6 cellular contexts compared by ENCODE assay signal in the genomic region with DNA sequence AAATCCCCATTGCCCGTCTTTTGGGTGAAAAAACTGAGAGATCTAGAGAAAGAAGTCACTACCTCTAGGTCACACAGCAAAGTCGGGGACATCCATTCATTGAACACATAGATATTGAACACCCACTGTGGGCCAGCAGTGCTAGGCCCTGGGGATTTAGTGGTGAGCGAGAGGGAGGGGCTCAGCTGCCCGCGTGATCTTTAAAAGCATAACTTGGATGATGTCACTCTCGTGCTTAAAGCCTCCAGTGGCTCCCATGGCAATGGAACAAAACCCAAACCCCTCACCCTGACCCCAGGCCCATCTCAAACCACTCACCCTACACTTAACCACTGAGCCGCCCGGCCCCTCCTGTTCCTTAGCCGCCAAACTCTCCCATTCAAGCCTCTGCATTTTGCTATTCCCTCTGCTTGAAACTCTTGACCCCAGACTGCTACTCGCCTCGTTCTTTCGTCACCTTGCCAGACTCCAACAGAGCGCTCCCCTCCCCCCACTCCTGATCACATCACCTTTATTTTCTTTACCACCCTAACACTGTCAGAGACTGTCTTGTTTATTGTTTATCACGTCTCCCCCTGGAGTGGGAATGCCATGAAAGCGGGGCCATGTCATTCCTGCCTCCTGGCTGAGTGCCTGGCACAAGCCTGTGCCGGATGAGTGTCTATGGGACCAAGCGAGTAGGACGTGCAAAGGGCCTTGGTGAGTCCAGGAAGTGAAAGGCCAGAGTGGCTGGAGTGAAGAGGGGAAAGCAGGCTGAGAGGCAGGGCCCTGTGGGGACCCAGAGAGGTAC. TPM values are rescaled to one million over a fixed set of nuclear protein-coding genes. Genes with fewer than 3 reads are reported as not detected.
DNase-seq lines count a peak whose midpoint lies in the region; ATAC-seq, FAIRE-seq and TF ChIP-seq lines count a peak whose summit lies in the region.

No MANE protein-coding gene starts in this region.

- H3K27ac ChIP-seq in endodermal cell (ENCODE audit: low read depth, low read length): no peak overlapping the region
- H3K27ac ChIP-seq in small intestine (ENCODE audit: low read depth in 1 of 2, low read length in 1 of 2): peak overlapping the region in 1 of 2 donors; percentile 6

- H3K4me1 ChIP-seq in endodermal cell (ENCODE audit: control insufficient read depth, insufficient read depth, low read length) (no peaks in the 10 kb centered on the region), small intestine (ENCODE audit: control insufficient read depth in 2 of 2, insufficient read depth in 1 of 2, low read depth in 1 of 2, low read length in 1 of 2) (peaks cover 7 to 13% of the 10 kb centered on the region in 2 donors)

- peak overlapping the region; percentile 17 for H3K27ac Mint-ChIP-seq in endodermal cell

- WGBS in endodermal cell (ENCODE audit: insufficient coverage in 1 of 2, insufficient read length in 1 of 2), 2 experiments: 38 to 39% methylated on average over 14 to 18 of the region's 18 CpGs
- 16 to 26% (median 24%) methylated on average over 18 of the region's 18 CpGs for WGBS in small intestine, 3 donors

- H3K9me3 Mint-ChIP-seq in endodermal cell: no peaks in the 10 kb centered on the region

- peak overlapping the region; percentile 48 for H3K4me3 Mint-ChIP-seq in endodermal cell

- H3K36me3 Mint-ChIP-seq in endodermal cell (ENCODE audit: low read depth): peaks cover 7% of the 10 kb centered on the region

- ATAC-seq in GM21526 (IDR thresholded peaks at IDR 0.05; ENCODE audit: low FRiP score, unreplicated experiment): peak; percentile 5

- H3K9me3 ChIP-seq in endodermal cell (ENCODE audit: control insufficient read depth, low read length): no peaks in the 10 kb centered on the region
- H3K9me3 ChIP-seq in small intestine (ENCODE audit: control insufficient read depth, low read depth): no peaks in the 10 kb centered on the region

- no peak overlapping the region for H3K9ac ChIP-seq in endodermal cell (ENCODE audit: extremely low read depth, low read length, poor library complexity, severe bottlenecking)

- no peak for FAIRE-seq in small intestine (lab: Jason Lieb, UNC)

- H3K4me3 ChIP-seq in endodermal cell (ENCODE audit: low read length) (peak overlapping the region; percentile 77), small intestine (ENCODE audit: low read depth in 1 of 2, low read length in 2 of 2) (peak overlapping the region; percentile 19 to 52)

- H3K36me3 ChIP-seq in endodermal cell (ENCODE audit: control insufficient read depth, insufficient read depth, low read length) (no peaks in the 10 kb centered on the region), small intestine (ENCODE audit: control insufficient read depth in 2 of 2, insufficient read depth in 2 of 2, low read length in 2 of 2) (no peaks in the 10 kb centered on the region)

- H3K4me1 Mint-ChIP-seq in endodermal cell: peaks cover 18% of the 10 kb centered on the region

- no peak for TF ChIP-seq CTCF in endodermal cell (conservative IDR thresholded peaks at IDR 0.05)

- H3K27me3 ChIP-seq in endodermal cell (ENCODE audit: control insufficient read depth, insufficient read depth, low read length, poor library complexity, severe bottlenecking): peaks cover 38% of the 10 kb centered on the region
- H3K27me3 ChIP-seq in small intestine (ENCODE audit: control insufficient read depth in 2 of 2, insufficient read depth in 2 of 2, low read length in 2 of 2): peaks cover 3% of the 10 kb centered on the region in 2 donors

- DNase-seq in AG08395 (ENCODE audit: low spot score) (peak; percentile 57), NCI-H510A treated with DMSO at 0.1 percent for 48 hours (lab: John Stamatoyannopoulos, UW) (peak; percentile 90), endodermal cell (peak; percentile 76), small intestine (no peak), ecto neural progenitor cell (ENCODE audit: low spot score) (no peak)

- peaks cover 38% of the 10 kb centered on the region for H3K27me3 Mint-ChIP-seq in endodermal cell (ENCODE audit: insufficient read depth)

RNA-seq across cellular contexts. Expression of a gene that starts 0.7 kb away (rescaled TPM):
- 1 to 10 TPM; 6.6 to 9.3 TPM for total RNA-seq in endodermal cell
- polyA plus RNA-seq in endodermal cell (2013, experiment 1 of 2): 3.7 TPM
- 3.3 TPM for polyA plus RNA-seq in endodermal cell (2013, experiment 2 of 2)
- under 1 TPM in 2 of 3 donors, not detected in 1; 0.60 to 0.81 TPM for polyA plus RNA-seq in small intestine

RNA-seq across cellular contexts. Expression of a gene that starts 6.4 kb away (rescaled TPM):
- 10 to 100 TPM; 45.7 TPM for total RNA-seq in endodermal cell
- 39.5 TPM for polyA plus RNA-seq in endodermal cell (2013, experiment 1 of 2)
- polyA plus RNA-seq in endodermal cell (2013, experiment 2 of 2): 35.1 TPM
- polyA plus RNA-seq in small intestine: 10 to 100 TPM; 23.2 to 46.0 (median 37.8) TPM

RNA-seq across cellular contexts. Expression of a gene that starts 14.4 kb away (rescaled TPM):
- total RNA-seq in endodermal cell: 10 to 100 TPM in 1 of 2 donors, 1 to 10 TPM in 1; 8.3 to 12.7 TPM
- polyA plus RNA-seq in endodermal cell (2013, experiment 1 of 2): 14.6 TPM
- polyA plus RNA-seq in endodermal cell (2013, experiment 2 of 2): 15.4 TPM
- 10 to 100 TPM; 20.4 to 34.7 (median 24.6) TPM for polyA plus RNA-seq in small intestine

RNA-seq across cellular contexts. Expression of a gene that starts 31.9 kb away (rescaled TPM):
- 10 to 100 TPM; 42.3 to 44.2 TPM for total RNA-seq in endodermal cell
- 25.4 TPM for polyA plus RNA-seq in endodermal cell (2013, experiment 1 of 2)
- 26.0 TPM for polyA plus RNA-seq in endodermal cell (2013, experiment 2 of 2)
- polyA plus RNA-seq in small intestine: 10 to 100 TPM in 2 of 3 donors, 1 to 10 TPM in 1; 2.2 to 31.8 (median 15.4) TPM

RNA-seq across cellular contexts. Expression of a gene that starts 49.5 kb away (rescaled TPM):
- total RNA-seq in endodermal cell: 10 to 100 TPM; 56.7 to 60.8 TPM
- 21.5 TPM for polyA plus RNA-seq in endodermal cell (2013, experiment 1 of 2)
- polyA plus RNA-seq in endodermal cell (2013, experiment 2 of 2): 20.4 TPM
- polyA plus RNA-seq in small intestine: 100 to 1,000 TPM in 1 of 3 donors, 10 to 100 TPM in 2; 43.9 to 123 (median 69.4) TPM

Comparison
In these comparisons a context has a peak if more than half of its experiments do, and no peak if none do; other contexts are left out.
1. DNase-seq: peak in AG08395 (single experiment), NCI-H510A treated with DMSO at 0.1 percent for 48 hours (single experiment) and endodermal cell (single experiment); none in small intestine (single experiment) and ecto neural progenitor cell (single experiment).